In genomic region chr6:43953794-43954310, GRCh38 we compare ENCODE assay signal across 10 cellular contexts.
A peak's percentile ranks its signal among the peaks of the same experiment; 100 is the strongest.
DNase-seq lines count a peak whose midpoint lies in the region; ATAC-seq, FAIRE-seq and TF ChIP-seq lines count a peak whose summit lies in the region.
"Had no signal": no experiment of that assay in that cellular context is flagged by ENCODE, and none has a peak within 500 bp of the region (broad histone marks: within the 10 kb centered on the region; RNA-seq: fewer than 3 reads in every experiment).

No MANE protein-coding gene starts in this region.

- no peak overlapping the region for H2BK12ac ChIP-seq in neuronal stem cell (ENCODE audit: low read length)

- WGBS in neuronal stem cell (ENCODE audit: extremely low coverage in 2 of 2, insufficient read length in 2 of 2, insufficient replicate concordance in 1 of 2), 2 donors, result no CpG with 5 or more reads among the region's 8 CpGs

- no peak overlapping the region for H3K27ac Mint-ChIP-seq in CD4-positive, alpha-beta T cell

- POLR2A ChIA-PET in CD4-positive, alpha-beta T cell (lab: Charles Lee), result no interaction called here

- no peak overlapping the region for H3K4me2 ChIP-seq in neuronal stem cell (ENCODE audit: insufficient read depth, low read length, poor library complexity, severe bottlenecking)

- no peak overlapping the region for H3K27ac ChIP-seq in neuronal stem cell (replicated peaks; ENCODE audit: low read length)
- no peak overlapping the region for H3K27ac ChIP-seq in CD4-positive, alpha-beta T cell (ENCODE audit: low read depth, low read length)
- H3K27ac ChIP-seq: parathyroid adenoma had no signal

- peak overlapping the region; percentile 17 for H3K18ac ChIP-seq in neuronal stem cell (ENCODE audit: low read length)

- DNase-seq in D721Med (ENCODE audit: insufficient read length, low spot score) (no peak), Right ventricle myocardium inferior (ENCODE audit: missing footprints) (peak; percentile 73), neuronal stem cell (ENCODE audit: low spot score) (no peak), NCI-H345 (lab: John Stamatoyannopoulos, UW) (no peak)
- DNase-seq in stimulated activated CD4-positive, alpha-beta T cell treated with anti-CD3 and anti-CD28 coated beads, Interleukin-2, amount 100 ng/mL, for 48 hours, result no peak
- DNase-seq in CD4-positive, alpha-beta T cell, result no peak
- DNase-seq: caudate nucleus had no signal

- no peak overlapping the region for H3K4ac ChIP-seq in neuronal stem cell (ENCODE audit: low read length)

- H2BK15ac ChIP-seq in neuronal stem cell (ENCODE audit: low read length), result peak overlapping the region; percentile 18

- H3K4me3 Mint-ChIP-seq in CD4-positive, alpha-beta T cell, result no peak overlapping the region

- H3K4me1 ChIP-seq in neuronal stem cell (ENCODE audit: control insufficient read depth in 2 of 2, insufficient read depth in 1 of 2, low read depth in 1 of 2, low read length in 2 of 2), result peaks cover 1 to 6% of the 10 kb centered on the region in 2 donors
- H3K4me1 ChIP-seq: parathyroid adenoma had no signal

- no peak overlapping the region for H3K9ac ChIP-seq in neuronal stem cell (ENCODE audit: low read depth, low read length, poor library complexity)
- H3K9ac ChIP-seq: parathyroid adenoma had no signal

- H3K27me3 Mint-ChIP-seq in CD4-positive, alpha-beta T cell, result peaks cover 27% of the 10 kb centered on the region

- peaks cover 4% of the 10 kb centered on the region for H3K9me3 Mint-ChIP-seq in CD4-positive, alpha-beta T cell

- no peak overlapping the region for H2AFZ ChIP-seq in neuronal stem cell (ENCODE audit: low read length)
- H2AFZ ChIP-seq: parathyroid adenoma had no signal

- H3K27me3 ChIP-seq in neuronal stem cell (ENCODE audit: control insufficient read depth in 3 of 3, insufficient read depth in 3 of 3, low read depth in 1 of 3, low read length in 3 of 3), result peaks cover 0 to 4% (median 0%) of the 10 kb centered on the region in 3 experiments
- H3K27me3 ChIP-seq in CD4-positive, alpha-beta T cell (ENCODE audit: control insufficient read depth, insufficient read depth, low read length), result no peaks in the 10 kb centered on the region

- H3K79me1 ChIP-seq in neuronal stem cell (ENCODE audit: low read depth, low read length), result no peaks in the 10 kb centered on the region

- intact Hi-C loops in Right ventricle myocardium inferior (cut with DNase I), result loop anchor here (1.0 kb wide), 3 partner anchors 51 to 184 kb away; partner anchors contain the start of gene VEGFA
- intact Hi-C loops in CD4-positive, alpha-beta T cell (cut with DNase I, micrococcal nuclease), result no loop called here

- H3K36me3 ChIP-seq in neuronal stem cell (replicated peaks in 1 of 2; ENCODE audit: control insufficient read depth in 2 of 2, insufficient read depth in 2 of 2, low read length in 2 of 2), result no peaks in the 10 kb centered on the region

- ATAC-seq in SK-N-SH treated with all-trans-retinoic acid at 6 μM for 48 hours (peak; percentile 48; the same call in 2 of the 3 replicates), Right ventricle myocardium inferior (peak; percentile 48), GM18861 (IDR thresholded peaks at IDR 0.05; ENCODE audit: unreplicated experiment) (no peak)
- ATAC-seq in CD4-positive, alpha-beta T cell (ENCODE audit: poor library complexity), result no peak

- no peak overlapping the region for H2BK120ac ChIP-seq in neuronal stem cell (ENCODE audit: low read depth, low read length)

- no peak overlapping the region for H4K8ac ChIP-seq in neuronal stem cell (ENCODE audit: low read depth, low read length)

- peaks cover 0 to 4% of the 10 kb centered on the region in 2 donors for H3K9me3 ChIP-seq in neuronal stem cell (replicated peaks in 1 of 2; ENCODE audit: control insufficient read depth in 2 of 2, insufficient read depth in 1 of 2, low read depth in 1 of 2, low read length in 2 of 2)
- H3K9me3 ChIP-seq in CD4-positive, alpha-beta T cell (ENCODE audit: control insufficient read depth, low read length), result peaks cover 10% of the 10 kb centered on the region

- no peak overlapping the region for H3K14ac ChIP-seq in neuronal stem cell (ENCODE audit: low read length)

- H4K91ac ChIP-seq in neuronal stem cell (ENCODE audit: low read depth, low read length, poor library complexity), result no peak overlapping the region

- peak; percentile 40 for TF ChIP-seq CTCF in D721Med (IDR thresholded peaks at IDR 0.05; ENCODE audit: insufficient read depth, missing control alignments)
- TF ChIP-seq CTCF in CD4-positive, alpha-beta T cell (IDR thresholded peaks at IDR 0.05), result no peak

- peak overlapping the region; percentile 78 for H2AK5ac ChIP-seq in neuronal stem cell (ENCODE audit: low read depth, low read length)

- H3K4me3 ChIP-seq in neuronal stem cell (ENCODE audit: low read length in 2 of 2), result no peak overlapping the region

- H3K23ac ChIP-seq in neuronal stem cell (ENCODE audit: low read depth, low read length, poor library complexity), result peak overlapping the region; percentile 31

- CTCF ChIA-PET in CD4-positive, alpha-beta T cell (lab: Charles Lee), result no interaction called here

- no peaks in the 10 kb centered on the region for H3K36me3 Mint-ChIP-seq in CD4-positive, alpha-beta T cell (ENCODE audit: low read depth)

- no peaks in the 10 kb centered on the region for H3K4me1 Mint-ChIP-seq in CD4-positive, alpha-beta T cell (ENCODE audit: low read depth)

- no peak for FAIRE-seq in D721Med (lab: Jason Lieb, UNC)

- H2BK5ac ChIP-seq in neuronal stem cell (ENCODE audit: low read length), result no peak overlapping the region

TF ChIP-seq in SK-N-SH treated with all-trans-retinoic acid at 6 μM for 48 hours, 23 proteins besides CTCF, POLR2A, EP300 and RAD21:
- TF ChIP-seq TCF4 (CRISPR knock-in tag; IDR thresholded peaks at IDR 0.05; ENCODE audit: borderline replicate concordance) (no peak), GLIS3 (CRISPR knock-in tag; IDR thresholded peaks at IDR 0.05) (no peak), TOX (CRISPR knock-in tag; IDR thresholded peaks at IDR 0.05; ENCODE audit: borderline replicate concordance) (no peak), OSR1 (CRISPR knock-in tag; IDR thresholded peaks at IDR 0.05) (no peak), TSHZ2 (CRISPR knock-in tag; IDR thresholded peaks at IDR 0.05) (no peak), ZC3H10 (CRISPR knock-in tag; IDR thresholded peaks at IDR 0.05) (no peak)
- TF ChIP-seq, protein P1, sequence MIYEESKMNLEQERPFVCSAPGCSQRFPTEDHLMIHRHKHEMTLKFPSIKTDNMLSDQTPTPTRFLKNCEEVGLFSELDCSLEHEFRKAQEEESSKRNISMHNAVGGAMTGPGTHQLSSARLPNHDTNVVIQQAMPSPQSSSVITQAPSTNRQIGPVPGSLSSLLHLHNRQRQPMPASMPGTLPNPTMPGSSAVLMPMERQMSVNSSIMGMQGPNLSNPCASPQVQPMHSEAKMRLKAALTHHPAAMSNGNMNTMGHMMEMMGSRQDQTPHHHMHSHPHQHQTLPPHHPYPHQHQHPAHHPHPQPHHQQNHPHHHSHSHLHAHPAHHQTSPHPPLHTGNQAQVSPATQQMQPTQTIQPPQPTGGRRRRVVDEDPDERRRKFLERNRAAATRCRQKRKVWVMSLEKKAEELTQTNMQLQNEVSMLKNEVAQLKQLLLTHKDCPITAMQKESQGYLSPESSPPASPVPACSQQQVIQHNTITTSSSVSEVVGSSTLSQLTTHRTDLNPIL (CRISPR knock-in tag; IDR thresholded peaks at IDR 0.05; ENCODE audit: low read depth), result no peak
- TF ChIP-seq, protein P2, sequence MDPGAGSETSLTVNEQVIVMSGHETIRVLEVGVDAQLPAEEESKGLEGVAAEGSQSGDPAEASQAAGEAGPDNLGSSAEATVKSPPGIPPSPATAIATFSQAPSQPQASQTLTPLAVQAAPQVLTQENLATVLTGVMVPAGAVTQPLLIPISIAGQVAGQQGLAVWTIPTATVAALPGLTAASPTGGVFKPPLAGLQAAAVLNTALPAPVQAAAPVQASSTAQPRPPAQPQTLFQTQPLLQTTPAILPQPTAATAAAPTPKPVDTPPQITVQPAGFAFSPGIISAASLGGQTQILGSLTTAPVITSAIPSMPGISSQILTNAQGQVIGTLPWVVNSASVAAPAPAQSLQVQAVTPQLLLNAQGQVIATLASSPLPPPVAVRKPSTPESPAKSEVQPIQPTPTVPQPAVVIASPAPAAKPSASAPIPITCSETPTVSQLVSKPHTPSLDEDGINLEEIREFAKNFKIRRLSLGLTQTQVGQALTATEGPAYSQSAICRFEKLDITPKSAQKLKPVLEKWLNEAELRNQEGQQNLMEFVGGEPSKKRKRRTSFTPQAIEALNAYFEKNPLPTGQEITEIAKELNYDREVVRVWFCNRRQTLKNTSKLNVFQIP (CRISPR knock-in tag; IDR thresholded peaks at IDR 0.05; ENCODE audit: borderline replicate concordance, low read depth), result no peak

Comparison
In these comparisons a context has a peak if more than half of its experiments do, and no peak if none do; other contexts are left out.
1. ATAC-seq: peak in SK-N-SH treated with all-trans-retinoic acid at 6 μM for 48 hours (single experiment) and Right ventricle myocardium inferior (single experiment); none in GM18861 (single experiment) and CD4-positive, alpha-beta T cell (single experiment).